In genomic region chr12:57632898-57633825, GRCh38 we compare ENCODE assay signal across 1 cellular context.
A peak's percentile ranks its signal among the peaks of the same experiment; 100 is the strongest.
TF ChIP-seq lines count a peak whose summit lies in the region.

Gene B4GALNT1, minus strand, starts transcription at chr12:57633201. Its CDS starts 1,069 bp downstream, at chr12:57632132.

TF ChIP-seq in GM12878, 131 proteins besides CTCF, POLR2A, EP300 and RAD21 (continued from another document):
- TF ChIP-seq, protein P1, sequence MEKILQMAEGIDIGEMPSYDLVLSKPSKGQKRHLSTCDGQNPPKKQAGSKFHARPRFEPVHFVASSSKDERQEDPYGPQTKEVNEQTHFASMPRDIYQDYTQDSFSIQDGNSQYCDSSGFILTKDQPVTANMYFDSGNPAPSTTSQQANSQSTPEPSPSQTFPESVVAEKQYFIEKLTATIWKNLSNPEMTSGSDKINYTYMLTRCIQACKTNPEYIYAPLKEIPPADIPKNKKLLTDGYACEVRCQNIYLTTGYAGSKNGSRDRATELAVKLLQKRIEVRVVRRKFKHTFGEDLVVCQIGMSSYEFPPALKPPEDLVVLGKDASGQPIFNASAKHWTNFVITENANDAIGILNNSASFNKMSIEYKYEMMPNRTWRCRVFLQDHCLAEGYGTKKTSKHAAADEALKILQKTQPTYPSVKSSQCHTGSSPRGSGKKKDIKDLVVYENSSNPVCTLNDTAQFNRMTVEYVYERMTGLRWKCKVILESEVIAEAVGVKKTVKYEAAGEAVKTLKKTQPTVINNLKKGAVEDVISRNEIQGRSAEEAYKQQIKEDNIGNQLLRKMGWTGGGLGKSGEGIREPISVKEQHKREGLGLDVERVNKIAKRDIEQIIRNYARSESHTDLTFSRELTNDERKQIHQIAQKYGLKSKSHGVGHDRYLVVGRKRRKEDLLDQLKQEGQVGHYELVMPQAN (conservative IDR thresholded peaks at IDR 0.05) = 0 out of 2 replicates have a peak, but pooled peaks have one; percentile 24
- no peak for TF ChIP-seq ETV6 (conservative IDR thresholded peaks at IDR 0.05 in 1 of 2, IDR thresholded peaks at IDR 0.05 in 1 of 2; ENCODE audit: borderline replicate concordance in 1 of 2, low read depth in 1 of 2)
- TF ChIP-seq CREM (IDR thresholded peaks at IDR 0.05; ENCODE audit: low read depth) = no peak
- no peak for TF ChIP-seq NFXL1 (IDR thresholded peaks at IDR 0.05; ENCODE audit: borderline replicate concordance)
- TF ChIP-seq ATF7 (IDR thresholded peaks at IDR 0.05; ENCODE audit: low read depth) = no peak
- TF ChIP-seq YY1 (IDR thresholded peaks at IDR 0.05; ENCODE audit: low read depth, low read length) = peak; percentile 62; the same call in 1 of the 2 replicates
- TF ChIP-seq PAX5 (IDR thresholded peaks at IDR 0.05; ENCODE audit: borderline replicate concordance, low read depth, low read length) = no peak
- no peak for TF ChIP-seq RBBP5 (conservative IDR thresholded peaks at IDR 0.05)
- no peak for TF ChIP-seq TCF12 (IDR thresholded peaks at IDR 0.05; ENCODE audit: low read depth, low read length)
- TF ChIP-seq LARP7 (IDR thresholded peaks at IDR 0.05) = 0 out of 2 replicates have a peak, but pooled peaks have one; percentile 37
- no peak for TF ChIP-seq SIN3A (IDR thresholded peaks at IDR 0.05; ENCODE audit: low read depth, low read length)
- TF ChIP-seq SIX5 (IDR thresholded peaks at IDR 0.05; ENCODE audit: low read depth, low read length, severe bottlenecking) = no peak
- no peak for TF ChIP-seq CBX5 (IDR thresholded peaks at IDR 0.05; ENCODE audit: low read depth)
- no peak for TF ChIP-seq SPI1 (IDR thresholded peaks at IDR 0.05; ENCODE audit: borderline replicate concordance, insufficient read depth, low read depth, low read length)
- TF ChIP-seq BHLHE40 (IDR thresholded peaks at IDR 0.05; ENCODE audit: borderline replicate concordance in 1 of 2, low read depth in 2 of 2, low read length in 1 of 2) = no peak
